ENCODE assay signal across 16 cellular contexts in the genomic region with DNA sequence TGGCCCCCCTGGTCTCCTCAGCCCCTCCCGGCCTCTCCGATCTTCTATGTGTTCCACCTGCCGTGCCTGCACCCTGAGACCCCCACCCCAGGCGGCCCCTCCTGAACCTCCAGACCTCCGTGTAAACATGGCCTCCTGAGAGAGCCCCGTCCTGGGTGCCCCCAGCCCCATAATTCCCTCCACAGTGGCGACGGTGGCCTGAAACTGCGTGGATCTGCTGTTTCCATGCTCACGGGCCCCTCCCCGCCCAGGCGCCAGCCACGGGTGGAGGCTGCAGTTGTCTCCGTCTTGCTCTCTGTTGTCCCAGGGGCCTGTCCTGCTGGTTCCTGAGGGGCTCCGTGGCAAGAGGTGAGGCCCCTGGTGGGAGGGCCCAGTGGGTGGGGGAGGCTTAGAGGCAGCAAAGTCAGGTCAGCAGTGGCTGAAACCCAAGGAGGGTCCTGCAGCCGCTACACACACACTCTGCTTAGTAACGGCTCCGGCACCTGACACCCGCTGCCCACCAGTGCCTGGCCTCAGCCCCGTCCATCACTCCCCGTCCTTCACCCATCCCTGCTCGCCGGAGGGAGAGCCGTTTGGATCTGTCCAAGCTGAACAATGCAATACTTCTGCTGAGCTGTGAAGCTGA.
DNase-seq lines count a peak whose midpoint lies in the region; ATAC-seq and TF ChIP-seq lines count a peak whose summit lies in the region.
"Had no signal": no experiment of that assay in that cellular context is flagged by ENCODE, and none has a peak within 500 bp of the region (broad histone marks: within the 10 kb centered on the region; RNA-seq: fewer than 3 reads in every experiment).

No MANE protein-coding gene starts in this region.

- H3K4me1 Mint-ChIP-seq in CD14-positive monocyte, result no peaks in the 10 kb centered on the region
- peaks cover 7% of the 10 kb centered on the region for H3K4me1 Mint-ChIP-seq in T-helper 17 cell

- intact Hi-C loops in CD14-positive monocyte (cut with micrococcal nuclease) (no loop called here), right cardiac atrium (cut with DNase I) (no loop called here), colonic mucosa (cut with DNase I) (no loop called here)

- 76% methylated on average over 24 of the region's 24 CpGs for WGBS in right cardiac atrium

- no peak overlapping the region for H3K9ac ChIP-seq in colonic mucosa (ENCODE audit: low read depth in 2 of 2, low read length in 2 of 2)

- TF ChIP-seq CTCF in CD14-positive monocyte (IDR thresholded peaks at IDR 0.05), result no peak
- TF ChIP-seq CTCF in osteoblast (IDR thresholded peaks at IDR 0.05; ENCODE audit: extremely low read depth, low read depth, low read length), result no peak
- TF ChIP-seq CTCF in colonic mucosa (IDR thresholded peaks at IDR 0.05), result no peak

- ATAC-seq in T-helper 17 cell (no peak), right cardiac atrium (no peak), HG02852 (IDR thresholded peaks at IDR 0.05; ENCODE audit: unreplicated experiment) (no peak)

- peak overlapping the region in 1 of 7 donors; percentile 12 for H3K27ac Mint-ChIP-seq in CD14-positive monocyte
- no peak overlapping the region for H3K27ac Mint-ChIP-seq in T-helper 17 cell

- H3K36me3 ChIP-seq in osteoblast (ENCODE audit: insufficient read depth, low read length), result no peaks in the 10 kb centered on the region
- H3K36me3 ChIP-seq in colonic mucosa, result no peaks in the 10 kb centered on the region
- H3K36me3 ChIP-seq: HAP-1 had no signal

- H3K4me3 ChIP-seq in right cardiac atrium (ENCODE audit: low read length) (no peak overlapping the region), osteoblast (ENCODE audit: insufficient read depth, low read length) (no peak overlapping the region), colonic mucosa (no peak overlapping the region)
- H3K4me3 ChIP-seq: HAP-1 had no signal

- no peaks in the 10 kb centered on the region for H3K36me3 Mint-ChIP-seq in CD14-positive monocyte
- H3K36me3 Mint-ChIP-seq in T-helper 17 cell (ENCODE audit: low read depth), result no peaks in the 10 kb centered on the region

- DNase-seq in CD14-positive monocyte (ENCODE audit: low spot score) (peak; percentile 15), T-helper 17 cell (no peak), right cardiac atrium (peak; percentile 8 to 41 (median 38)), osteoblast (ENCODE audit: insufficient read length, low spot score, missing footprints) (peak; percentile 36), NCI-H446 (lab: John Stamatoyannopoulos, UW) (no peak), RPMI8226 (no peak), colonic mucosa (no peak)
- DNase-seq: DMS79 treated with DMSO at 0.1 percent for 48 hours; MV-4-11; NCI-H1417; NCI-H187 treated with DMSO at 0.1 percent for 48 hours; NCI-H446 treated with DMSO at 0.1 percent for 48 hours; NK-92 treated with Interleukin-12 subunit alpha and Interleukin-12 subunit beta, amount 100 ng/mL, for 24 hours had no signal

- H3K9me3 ChIP-seq in T-helper 17 cell (ENCODE audit: control insufficient read depth, low read length, poor library complexity, severe bottlenecking) (no peaks in the 10 kb centered on the region), right cardiac atrium (ENCODE audit: control insufficient read depth, low read length) (no peaks in the 10 kb centered on the region), osteoblast (ENCODE audit: low read depth, low read length) (no peaks in the 10 kb centered on the region), colonic mucosa (no peaks in the 10 kb centered on the region)
- H3K9me3 ChIP-seq: HAP-1 had no signal

- H3K9me3 Mint-ChIP-seq in CD14-positive monocyte, result no peaks in the 10 kb centered on the region

- no peaks in the 10 kb centered on the region for H3K4me1 ChIP-seq in right cardiac atrium (ENCODE audit: control insufficient read depth, insufficient read depth, low read length)
- no peaks in the 10 kb centered on the region for H3K4me1 ChIP-seq in osteoblast (ENCODE audit: insufficient read depth, low read length)
- H3K4me1 ChIP-seq in colonic mucosa, result no peaks in the 10 kb centered on the region
- H3K4me1 ChIP-seq: HAP-1 had no signal

- H3K27ac ChIP-seq in right cardiac atrium (ENCODE audit: low read length) (no peak overlapping the region), osteoblast (ENCODE audit: low read depth, low read length) (no peak overlapping the region), colonic mucosa (no peak overlapping the region)
- H3K27ac ChIP-seq: RWPE1 had no signal

- H3K27me3 ChIP-seq in right cardiac atrium (ENCODE audit: control insufficient read depth, insufficient read depth) (no peaks in the 10 kb centered on the region), osteoblast (ENCODE audit: insufficient read depth, low read length) (peaks cover 4% of the 10 kb centered on the region), colonic mucosa (no peaks in the 10 kb centered on the region)

- no peak overlapping the region for H3K4me2 ChIP-seq in osteoblast (ENCODE audit: insufficient read depth, low read length)

- H3K79me2 ChIP-seq in osteoblast (ENCODE audit: insufficient read depth, low read length), result no peaks in the 10 kb centered on the region

- H3K27me3 Mint-ChIP-seq in CD14-positive monocyte (ENCODE audit: low read depth in 3 of 3) (peaks cover 7 to 22% (median 11%) of the 10 kb centered on the region in 3 donors), T-helper 17 cell (no peaks in the 10 kb centered on the region)

- H4K20me1 ChIP-seq in osteoblast (ENCODE audit: insufficient read depth, low read length), result no peaks in the 10 kb centered on the region

- H2AFZ ChIP-seq in osteoblast (ENCODE audit: low read length), result no peak overlapping the region

- no peak overlapping the region for H3K4me3 Mint-ChIP-seq in CD14-positive monocyte
- H3K4me3 Mint-ChIP-seq in T-helper 17 cell, result peak overlapping the region; percentile 45

Comparison
In these comparisons a context has a peak if more than half of its experiments do, and no peak if none do; other contexts are left out.
1. DNase-seq: peak in CD14-positive monocyte (single experiment), right cardiac atrium (3 of 3) and osteoblast (single experiment); none in T-helper 17 cell (0 of 3), NCI-H446 (0 of 2), RPMI8226 (single experiment) and colonic mucosa (single experiment).